In genomic region chr7:43729924-43730248, GRCh38 we compare ENCODE assay signal across 8 cellular contexts. TPM values are rescaled to one million over a fixed set of nuclear protein-coding genes. Genes with fewer than 3 reads are reported as not detected.
DNase-seq lines count a peak whose midpoint lies in the region; ATAC-seq and TF ChIP-seq lines count a peak whose summit lies in the region.

No MANE protein-coding gene starts in this region.

- H3K36me3 ChIP-seq in BE2C (no peaks in the 10 kb centered on the region), H7 (replicated peaks; ENCODE audit: control insufficient read depth, insufficient read depth, low read length) (no peaks in the 10 kb centered on the region), hepatocyte (replicated peaks; ENCODE audit: insufficient read depth, low read depth) (no peaks in the 10 kb centered on the region), stomach (no peaks in the 10 kb centered on the region)

- WGBS in hepatocyte (ENCODE audit: low lambda C conversion rate, missing lambda C conversion rate), result 25% methylated on average over 4 of the region's 4 CpGs
- 17 to 23% (median 19%) methylated on average over 4 of the region's 4 CpGs for WGBS in stomach, 5 donors

- H3K79me2 ChIP-seq in hepatocyte, result peaks cover 47% of the 10 kb centered on the region

- no peak for TF ChIP-seq CTCF in BE2C (IDR thresholded peaks at IDR 0.05; ENCODE audit: low read depth, low read length)
- TF ChIP-seq CTCF in WTC11 (IDR thresholded peaks at IDR 0.05), result no peak
- TF ChIP-seq CTCF in hepatocyte (IDR thresholded peaks at IDR 0.05; ENCODE audit: poor library complexity), result no peak
- no peak for TF ChIP-seq CTCF in stomach (IDR thresholded peaks at IDR 0.05)

- POLR2A ChIA-PET in WTC11 (lab: Charles Lee), result interaction anchor here (0.6 to 0.9 kb wide), 2 partner anchors 28 to 210 kb away, joined by 3 read pairs; no protein-coding TSS in a partner anchor

- H2AFZ ChIP-seq in hepatocyte, result peak overlapping the region; percentile 92

- no peaks in the 10 kb centered on the region; the same call in 1 of the 2 replicates for H3K36me3 Mint-ChIP-seq in WTC11

- peak overlapping the region; percentile 78 for H3K4me2 ChIP-seq in hepatocyte

- peak overlapping the region; percentile 96 for H3K4me3 Mint-ChIP-seq in WTC11

- H3K9me3 Mint-ChIP-seq in WTC11, result no peaks in the 10 kb centered on the region

- ATAC-seq in WTC11 (no peak), HG02885 (IDR thresholded peaks at IDR 0.05; ENCODE audit: poor library complexity, unreplicated experiment) (no peak), HG03039 (IDR thresholded peaks at IDR 0.05; ENCODE audit: unreplicated experiment) (no peak)

- H3K4me1 Mint-ChIP-seq in WTC11, result peaks cover 20% of the 10 kb centered on the region

- CTCF ChIA-PET in WTC11 (lab: Charles Lee), result interaction anchor here (0.8 to 3.5 kb wide), 5 partner anchors 9 to 493 kb away, joined by 3 to 45 read pairs (median 4); partner anchors contain the start of gene STK17A

- DNase-seq in BE2C (no peak), H7 (no peak), WTC11 (ENCODE audit: low spot score) (no peak), hepatocyte (ENCODE audit: low spot score) (no peak), stomach (no peak), NCI-H524 treated with DMSO at 0.1 percent for 48 hours (lab: John Stamatoyannopoulos, UW) (no peak)

- H3K27me3 ChIP-seq in BE2C, result no peaks in the 10 kb centered on the region
- no peaks in the 10 kb centered on the region for H3K27me3 ChIP-seq in H7 (ENCODE audit: control insufficient read depth, insufficient read depth, low read length)
- H3K27me3 ChIP-seq in hepatocyte, result no peaks in the 10 kb centered on the region
- no peaks in the 10 kb centered on the region for H3K27me3 ChIP-seq in stomach

- H3K4me1 ChIP-seq in BE2C, result no peaks in the 10 kb centered on the region
- H3K4me1 ChIP-seq in hepatocyte (ENCODE audit: insufficient read depth), result peaks cover 18% of the 10 kb centered on the region
- peaks cover 5 to 46% (median 34%) of the 10 kb centered on the region in 4 donors for H3K4me1 ChIP-seq in stomach

- H3K9me3 ChIP-seq in BE2C (no peaks in the 10 kb centered on the region), hepatocyte (ENCODE audit: low read depth) (no peaks in the 10 kb centered on the region), stomach (no peaks in the 10 kb centered on the region)

- H3K4me3 ChIP-seq in BE2C (ENCODE audit: low read depth, low read length) (peak overlapping the region; percentile 97), H7 (ENCODE audit: insufficient read depth, low read depth, low read length) (peak overlapping the region; percentile 92), hepatocyte (peak overlapping the region; percentile 80), stomach (peak overlapping the region; percentile 70 to 86 (median 76))

- H4K20me1 ChIP-seq in hepatocyte (ENCODE audit: insufficient read depth, poor library complexity, severe bottlenecking), result no peaks in the 10 kb centered on the region

- no peak for TF ChIP-seq POLR2A in stomach (IDR thresholded peaks at IDR 0.05)

- peak overlapping the region; percentile 32; the same call in 1 of the 2 replicates for H3K27ac Mint-ChIP-seq in WTC11

- H3K27ac ChIP-seq in hepatocyte (peak overlapping the region; percentile 88), stomach (peak overlapping the region; percentile 81 to 91 (median 86))

- H3K9me2 ChIP-seq in hepatocyte (replicated peaks; ENCODE audit: insufficient read depth), result no peaks in the 10 kb centered on the region

- H3K27me3 Mint-ChIP-seq in WTC11 (ENCODE audit: low read depth), result no peaks in the 10 kb centered on the region

- intact Hi-C loops in stomach (cut with DNase I; ENCODE audit: low total_unique reads), result no loop called here

- no peak for TF ChIP-seq EP300 in stomach (IDR thresholded peaks at IDR 0.05)

TF ChIP-seq in WTC11, 78 proteins besides CTCF, POLR2A, EP300 and RAD21:
- TF ChIP-seq NR1H2 (CRISPR knock-in tag; IDR thresholded peaks at IDR 0.05) (no peak), PREB (CRISPR knock-in tag; IDR thresholded peaks at IDR 0.05; ENCODE audit: borderline replicate concordance) (no peak), GTF2I (CRISPR knock-in tag; conservative IDR thresholded peaks at IDR 0.05) (no peak), USF2 (CRISPR knock-in tag; IDR thresholded peaks at IDR 0.05) (no peak)
TF ChIP-seq in WTC11: peak in this region for 0.

RNA-seq across cellular contexts. Expression of gene COA1, which starts 0.6 kb away (rescaled TPM):
- 48.0 TPM for polyA plus RNA-seq in BE2C (2012; ENCODE audit: insufficient read depth, insufficient read length, low read depth)
- 120 and 129 TPM in 2 replicates for total RNA-seq in H7 (2014; rRNA removed; shearing (Covaris generic))
- total RNA-seq in WTC11 (2021), result 132 to 148 TPM (median 146 TPM) in 3 replicates
- 55.2 and 60.5 TPM in 2 replicates for total RNA-seq in hepatocyte
- 50.5 and 52.1 TPM in 2 replicates for polyA plus RNA-seq in hepatocyte
- 100 to 1,000 TPM in 1 of 5 donors, 10 to 100 TPM in 4; 13.9 to 184 (median 95.3) TPM for total RNA-seq in stomach
- 10 to 100 TPM; 44.7 to 55.1 (median 46.6) TPM for polyA plus RNA-seq in stomach

RNA-seq across cellular contexts. Expression of gene BLVRA, which starts 28.6 kb away (rescaled TPM):
- polyA plus RNA-seq in BE2C (2012; ENCODE audit: insufficient read depth, insufficient read length, low read depth), result 79.1 TPM
- 18.1 and 23.9 TPM in 2 replicates for total RNA-seq in H7 (2014; rRNA removed; shearing (Covaris generic))
- total RNA-seq in WTC11 (2021) (31.9 to 35.5 TPM (median 33.7 TPM) in 3 replicates), hepatocyte (17.9 and 21.0 TPM in 2 replicates), stomach (10 to 100 TPM; 15.2 to 52.7 (median 33.5) TPM)
- polyA plus RNA-seq in hepatocyte (29.2 and 34.2 TPM in 2 replicates), stomach (10 to 100 TPM; 44.6 to 67.1 (median 48.3) TPM)
